21 cellular contexts compared by ENCODE assay signal in genomic region chr20:397432-398237, GRCh38.
"Had no signal": no experiment of that assay in that cellular context is flagged by ENCODE, and none has a peak within 500 bp of the region (broad histone marks: within the 10 kb centered on the region; RNA-seq: fewer than 3 reads in every experiment).

No MANE protein-coding gene starts in this region.

- H3K4me2 ChIP-seq: neural progenitor cell, smooth muscle cell had no signal

- H3K9me3 ChIP-seq: colonic mucosa, gastroesophageal sphincter, heart left ventricle, thyroid gland had no signal

- H3K27ac ChIP-seq: colonic mucosa, gastroesophageal sphincter, heart left ventricle, neural progenitor cell, thyroid gland, VCaP had no signal

- ATAC-seq: activated naive CD8-positive, alpha-beta T cell treated with anti-CD3 and anti-CD28 coated beads, Interleukin-2, amount 50 U/mL, for 24 hours; activated T-helper 17 cell treated with anti-CD3 and anti-CD28 coated beads, Interleukin-2, amount 50 U/mL, for 72 hours; gastroesophageal sphincter; sciatic nerve; stimulated activated effector memory CD8-positive, alpha-beta T cell treated with anti-CD3 and anti-CD28 coated beads, Interleukin-12 subunit alpha, Interleukin-12 subunit beta, amount 100 ng/mL, for 72 hours; T-helper 17 cell had no signal

- DNase-seq: activated CD4-positive, CD25-positive, alpha-beta regulatory T cell treated with anti-CD3 and anti-CD28 coated beads, Interleukin-2, amount 50 U/mL, for 72 hours; activated naive CD4-positive, alpha-beta T cell treated with Interleukin-2 at 50 U/mL for 16 hours; activated naive CD8-positive, alpha-beta T cell treated with anti-CD3 and anti-CD28 coated beads, Interleukin-2, amount 50 U/mL, for 24 hours; activated T-cell treated with anti-CD3 and anti-CD28 coated beads for 4 hours; anterior cingulate cortex; caudate nucleus; colonic mucosa; heart left ventricle; left ventricle myocardium superior; naive B cell; stimulated activated CD4-positive, alpha-beta T cell treated with anti-CD3 and anti-CD28 coated beads, Interleukin-4, amount 100 ng/mL, for 24 hours; T-helper 17 cell; thyroid gland had no signal

- H3K36me3 ChIP-seq: neural progenitor cell had no signal

- H3K9ac ChIP-seq: neural progenitor cell had no signal

- FAIRE-seq: endometrium had no signal

- H3K4me3 ChIP-seq: colonic mucosa, gastroesophageal sphincter, heart left ventricle, neural progenitor cell, smooth muscle cell, thyroid gland had no signal

- H3K27me3 ChIP-seq: colonic mucosa, gastroesophageal sphincter, heart left ventricle, neural progenitor cell, thyroid gland had no signal

- H3K4me1 ChIP-seq: colonic mucosa, gastroesophageal sphincter, heart left ventricle, thyroid gland had no signal

- H2AFZ ChIP-seq: neural progenitor cell had no signal
